ENCODE assay signal across 14 cellular contexts in the genomic region with DNA sequence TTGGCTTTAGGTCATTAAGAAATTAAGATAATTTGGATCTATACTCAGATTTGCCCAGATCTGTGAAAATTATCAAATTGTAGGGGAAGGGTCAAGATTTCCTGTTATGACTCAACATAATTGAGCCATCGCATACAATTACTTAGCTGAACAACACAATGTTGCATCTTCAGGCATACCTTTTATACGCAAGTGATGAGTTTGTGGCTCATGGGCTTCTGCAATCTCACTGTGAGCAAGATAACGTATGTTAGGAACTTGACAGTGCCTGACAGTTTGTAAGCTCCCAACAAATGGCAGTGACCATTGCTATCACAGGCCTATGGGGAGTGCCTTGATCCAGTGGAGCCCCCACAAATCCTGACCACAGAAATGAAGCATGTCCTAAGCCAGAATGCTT.
DNase-seq lines count a peak whose midpoint lies in the region; TF ChIP-seq lines count a peak whose summit lies in the region.
"Had no signal": no experiment of that assay in that cellular context is flagged by ENCODE, and none has a peak within 500 bp of the region (broad histone marks: within the 10 kb centered on the region; RNA-seq: fewer than 3 reads in every experiment).

No MANE protein-coding gene starts in this region.

- H3K9me3 ChIP-seq in smooth muscle cell (replicated peaks; ENCODE audit: low read depth), result no peaks in the 10 kb centered on the region

- no peak for TF ChIP-seq CTCF in smooth muscle cell (IDR thresholded peaks at IDR 0.05; ENCODE audit: borderline replicate concordance, insufficient read depth, poor library complexity, severe bottlenecking)

- no peak overlapping the region for H3K9ac ChIP-seq in smooth muscle cell (ENCODE audit: low read depth)

- peaks cover 57% of the 10 kb centered on the region for H3K4me1 ChIP-seq in smooth muscle cell (ENCODE audit: low read depth)

- H3K4me3 ChIP-seq in smooth muscle cell, result no peak overlapping the region

- DNase-seq in amniotic epithelial cell (ENCODE audit: low read depth), result peak; percentile 82
- DNase-seq in iris pigment epithelial cell (ENCODE audit: low read depth), result peak; percentile 62
- DNase-seq in smooth muscle cell (lab: John Stamatoyannopoulos, UW; ENCODE audit: unreplicated experiment), result no peak
- no peak for DNase-seq in amniotic stem cell (lab: John Stamatoyannopoulos, UW)
- no peak for DNase-seq in GF-D8 (lab: John Stamatoyannopoulos, UW)
- no peak for DNase-seq in HuH-7.5 (ENCODE audit: low spot score)
- DNase-seq: C1 segment of cervical spinal cord; CD4-positive, alpha-beta memory T cell; COR-L47; DMS153; DND-41; GDM1; H7; HCEC 1CT had no signal

- no peaks in the 10 kb centered on the region for H3K36me3 ChIP-seq in smooth muscle cell (ENCODE audit: low read depth)

- H3K27ac ChIP-seq in smooth muscle cell (ENCODE audit: low read depth), result peak overlapping the region; percentile 84

- WGBS in smooth muscle cell (ENCODE audit: low lambda C conversion rate), result 76% methylated on average over 3 of the region's 3 CpGs

- peaks cover 19% of the 10 kb centered on the region for H3F3A ChIP-seq in smooth muscle cell (ENCODE audit: low read depth)

- no peaks in the 10 kb centered on the region for H3K27me3 ChIP-seq in smooth muscle cell (ENCODE audit: low read depth)

- peaks cover 5% of the 10 kb centered on the region for H3K79me2 ChIP-seq in smooth muscle cell (ENCODE audit: low read depth)

- no peaks in the 10 kb centered on the region for H4K20me1 ChIP-seq in smooth muscle cell (ENCODE audit: low read depth)

- H3K4me2 ChIP-seq in smooth muscle cell, result peak overlapping the region; percentile 80

- H2AFZ ChIP-seq in smooth muscle cell (ENCODE audit: low read depth), result no peak overlapping the region

Comparison
In these comparisons a context has a peak if more than half of its experiments do, and no peak if none do; other contexts are left out.
1. DNase-seq: peak in amniotic epithelial cell (single experiment) and iris pigment epithelial cell (single experiment); none in smooth muscle cell (single experiment), amniotic stem cell (single experiment), GF-D8 (single experiment) and HuH-7.5 (single experiment).